ENCODE assay signal across 15 cellular contexts in the genomic region with DNA sequence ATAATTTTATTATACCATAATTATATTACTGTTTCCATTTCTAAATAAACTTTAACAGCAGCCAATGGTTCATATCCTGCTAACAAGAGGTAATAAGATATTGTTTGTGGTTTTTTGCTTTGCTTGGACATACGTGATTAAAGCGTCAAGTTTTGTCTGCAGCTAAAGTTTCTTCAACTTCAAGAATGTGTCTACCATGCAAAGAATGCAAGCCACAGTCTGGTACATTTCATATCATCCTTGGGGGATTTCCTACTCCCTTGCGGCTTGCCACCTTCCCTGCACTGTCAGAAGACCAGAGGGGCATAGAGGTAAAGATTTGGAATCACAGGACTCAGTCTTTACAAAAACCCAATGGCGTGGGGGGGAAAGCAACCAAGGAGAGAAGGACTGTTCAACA.
DNase-seq lines count a peak whose midpoint lies in the region; ATAC-seq lines count a peak whose summit lies in the region.
"Had no signal": no experiment of that assay in that cellular context is flagged by ENCODE, and none has a peak within 500 bp of the region (broad histone marks: within the 10 kb centered on the region; RNA-seq: fewer than 3 reads in every experiment).

No MANE protein-coding gene starts in this region.

- no peaks in the 10 kb centered on the region for H3K36me3 Mint-ChIP-seq in activated T-cell treated with anti-CD3 and anti-CD28 coated beads, Interleukin-2, amount 50 U/mL, for 72 hours (ENCODE audit: insufficient read depth in 2 of 2)
- H3K36me3 Mint-ChIP-seq: activated CD8-positive, alpha-beta memory T cell treated with anti-CD3 and anti-CD28 coated beads, Interleukin-2, amount 10 ng/mL, durations not matched to agents 7 days and 5 days; brain had no signal

- DNase-seq in activated T-cell treated with anti-CD3 and anti-CD28 coated beads, Interleukin-2, amount 50 U/mL, for 72 hours: no peak
- DNase-seq in activated T-cell treated with anti-CD3 and anti-CD28 coated beads for 4 hours (no peak), amniotic epithelial cell (ENCODE audit: low read depth) (peak; percentile 95), kidney glomerular epithelial cell (lab: John Stamatoyannopoulos, UW) (peak; percentile 74), DMS 273 treated with DMSO at 0.1 percent for 48 hours (lab: John Stamatoyannopoulos, UW) (no peak), 8988T (no peak)
- DNase-seq in stimulated activated naive CD8-positive, alpha-beta T cell treated with anti-CD3 and anti-CD28 coated beads, Interleukin-15, Interleukin-2, amounts not matched to agents 100 U/mL and 50 U/mL, for 24 hours: no peak
- DNase-seq: activated CD8-positive, alpha-beta memory T cell treated with anti-CD3 and anti-CD28 coated beads, Interleukin-2, amount 10 ng/mL, durations not matched to agents 7 days and 5 days; GF-D8; NCI-H1694; posterior cingulate gyrus; stimulated activated CD4-positive, alpha-beta T cell treated with anti-CD3 and anti-CD28 coated beads, Interleukin-4, amount 100 ng/mL, for 4 hours had no signal

- peak; percentile 51 to 76 for ATAC-seq in activated T-cell treated with anti-CD3 and anti-CD28 coated beads, Interleukin-2, amount 50 U/mL, for 72 hours (replicated peaks in 1 of 2)
- peak; percentile 40 for ATAC-seq in stimulated activated naive CD8-positive, alpha-beta T cell treated with anti-CD3 and anti-CD28 coated beads, Interleukin-15, Interleukin-2, amounts not matched to agents 100 U/mL and 50 U/mL, for 24 hours
- no peak for ATAC-seq in GM18520 (IDR thresholded peaks at IDR 0.05; ENCODE audit: unreplicated experiment)
- ATAC-seq: activated CD8-positive, alpha-beta memory T cell treated with anti-CD3 and anti-CD28 coated beads, Interleukin-2, amount 10 ng/mL, durations not matched to agents 7 days and 5 days; left lobe of liver had no signal

- H3K4me3 Mint-ChIP-seq in activated T-cell treated with anti-CD3 and anti-CD28 coated beads, Interleukin-2, amount 50 U/mL, for 72 hours: peak overlapping the region in 1 of 2 donors; percentile 3
- H3K4me3 Mint-ChIP-seq: activated CD8-positive, alpha-beta memory T cell treated with anti-CD3 and anti-CD28 coated beads, Interleukin-2, amount 10 ng/mL, durations not matched to agents 7 days and 5 days had no signal

- H3K27ac Mint-ChIP-seq in activated T-cell treated with anti-CD3 and anti-CD28 coated beads, Interleukin-2, amount 50 U/mL, for 72 hours: no peak overlapping the region
- H3K27ac Mint-ChIP-seq: activated CD8-positive, alpha-beta memory T cell treated with anti-CD3 and anti-CD28 coated beads, Interleukin-2, amount 10 ng/mL, durations not matched to agents 7 days and 5 days had no signal

- peaks cover 59% of the 10 kb centered on the region for H3K4me1 Mint-ChIP-seq in activated T-cell treated with anti-CD3 and anti-CD28 coated beads, Interleukin-2, amount 50 U/mL, for 72 hours (ENCODE audit: low read depth)

- H3K9me3 Mint-ChIP-seq in activated T-cell treated with anti-CD3 and anti-CD28 coated beads, Interleukin-2, amount 50 U/mL, for 72 hours: no peaks in the 10 kb centered on the region
- H3K9me3 Mint-ChIP-seq: brain had no signal

- no peaks in the 10 kb centered on the region for H3K27me3 Mint-ChIP-seq in activated T-cell treated with anti-CD3 and anti-CD28 coated beads, Interleukin-2, amount 50 U/mL, for 72 hours (ENCODE audit: low read depth)
- H3K27me3 Mint-ChIP-seq: activated CD8-positive, alpha-beta memory T cell treated with anti-CD3 and anti-CD28 coated beads, Interleukin-2, amount 10 ng/mL, durations not matched to agents 7 days and 5 days; brain had no signal

Comparison
In these comparisons a context has a peak if more than half of its experiments do, and no peak if none do; other contexts are left out.
1. DNase-seq: peak in amniotic epithelial cell (single experiment) and kidney glomerular epithelial cell (single experiment); none in activated T-cell treated with anti-CD3 and anti-CD28 coated beads, Interleukin-2, amount 50 U/mL, for 72 hours (0 of 2), activated T-cell treated with anti-CD3 and anti-CD28 coated beads for 4 hours (single experiment), stimulated activated naive CD8-positive, alpha-beta T cell treated with anti-CD3 and anti-CD28 coated beads, Interleukin-15, Interleukin-2, amounts not matched to agents 100 U/mL and 50 U/mL, for 24 hours (single experiment), DMS 273 treated with DMSO at 0.1 percent for 48 hours (single experiment) and 8988T (single experiment).